In genomic region chr12:103250487-103250886, GRCh38 we compare ENCODE assay signal across 22 cellular contexts.
DNase-seq lines count a peak whose midpoint lies in the region; ATAC-seq, FAIRE-seq and TF ChIP-seq lines count a peak whose summit lies in the region.
"Had no signal": no experiment of that assay in that cellular context is flagged by ENCODE, and none has a peak within 500 bp of the region (broad histone marks: within the 10 kb centered on the region; RNA-seq: fewer than 3 reads in every experiment).

No MANE protein-coding gene starts in this region.

- DNase-seq in NCI-H345 treated with DMSO at 0.1 percent for 48 hours (lab: John Stamatoyannopoulos, UW; ENCODE audit: unreplicated experiment) (peak; percentile 26), NCI-H345 (lab: John Stamatoyannopoulos, UW) (no peak), A549 (ENCODE audit: low read depth in 1 of 2, low spot score in 1 of 2) (no peak), GM12878 (ENCODE audit: low read depth, low spot score) (no peak), DMS53 (lab: John Stamatoyannopoulos, UW) (no peak)
- DNase-seq: 8988T; AML-193; Caco-2; Calu3; CD4-positive, alpha-beta T cell; CD8-positive, alpha-beta T cell; DMS79; DND-41; EL; GDM1 had no signal

- no peaks in the 10 kb centered on the region for H3K27me3 ChIP-seq in GM12878 (replicated peaks in 1 of 2; ENCODE audit: control insufficient read depth in 2 of 2, insufficient read depth in 2 of 2, low read length in 1 of 2)
- H3K27me3 ChIP-seq: BLaER1 treated with 17β-estradiol and CSF1 and Interleukin-3, amounts not matched to agents 10 nM and 100 nM had no signal

- H3K27ac Mint-ChIP-seq in activated T-helper 17 cell treated with anti-CD3 and anti-CD28 coated beads, Interleukin-2, amount 50 U/mL, for 72 hours = no peak overlapping the region
- H3K27ac Mint-ChIP-seq: B cell; CD4-positive, alpha-beta T cell; CD8-positive, alpha-beta T cell had no signal

- intact Hi-C loops in GM12878 (cut with micrococcal nuclease; ENCODE audit: unreplicated experiment) = no loop called here

- no TSS peak for BruUV-seq in GM12878 (replicated peaks; lab: Mats Ljungman, UMichigan)

- RAD21 ChIA-PET in GM12878 (lab: Charles Lee; ENCODE audit: unreplicated experiment) = interaction anchor here (1.2 kb wide), 1 partner anchor 21 kb away, joined by 3 read pairs; no protein-coding TSS in a partner anchor

- H3K4me2 ChIP-seq in A549 = no peak overlapping the region
- H3K4me2 ChIP-seq in GM12878 (ENCODE audit: control insufficient read depth, insufficient read depth) = no peak overlapping the region
- H3K4me2 ChIP-seq: BLaER1 treated with 17β-estradiol and CSF1 and Interleukin-3, amounts not matched to agents 10 nM and 100 nM had no signal

- 24% methylated on average over 1 of the region's 1 CpG for WGBS in A549 (ENCODE audit: missing lambda C conversion rate)
- 84% methylated on average over 1 of the region's 1 CpG for WGBS in GM12878 (ENCODE audit: insufficient coverage, insufficient replicate concordance, low lambda C conversion rate, missing lambda C conversion rate)

- no peak overlapping the region for H3K4me3 Mint-ChIP-seq in activated T-helper 17 cell treated with anti-CD3 and anti-CD28 coated beads, Interleukin-2, amount 50 U/mL, for 72 hours
- H3K4me3 Mint-ChIP-seq: B cell; CD4-positive, alpha-beta T cell; CD8-positive, alpha-beta T cell had no signal

- no peaks in the 10 kb centered on the region for H3K36me3 Mint-ChIP-seq in activated T-helper 17 cell treated with anti-CD3 and anti-CD28 coated beads, Interleukin-2, amount 50 U/mL, for 72 hours (ENCODE audit: low read depth)
- H3K36me3 Mint-ChIP-seq: CD8-positive, alpha-beta T cell had no signal

- CTCF ChIA-PET in A549 (lab: Yijun Ruan, JAX) = no interaction called here
- CTCF ChIA-PET in GM12878 (lab: Yijun Ruan, JAX) = no interaction called here

- TF ChIP-seq POLR2A in A549 (IDR thresholded peaks at IDR 0.05; ENCODE audit: low read length) (no peak), GM12878 (IDR thresholded peaks at IDR 0.05; ENCODE audit: low read depth, low read length) (no peak)

- POLR2A ChIA-PET in A549 (lab: Yijun Ruan, JAX) (no interaction called here), GM12878 (lab: Charles Lee) (no interaction called here)

- no peak overlapping the region for H2AFZ ChIP-seq in GM12878 (ENCODE audit: control insufficient read depth, low read depth, low read length)

- TF ChIP-seq RAD21 in A549 (conservative IDR thresholded peaks at IDR 0.05 in 1 of 2, IDR thresholded peaks at IDR 0.05 in 1 of 2) (no peak), GM12878 (IDR thresholded peaks at IDR 0.05; ENCODE audit: insufficient read depth, low read depth, low read length) (no peak)

- no peak overlapping the region for H3K4me3 ChIP-seq in A549
- H3K4me3 ChIP-seq in GM12878 = no peak overlapping the region
- H3K4me3 ChIP-seq: BLaER1 treated with 17β-estradiol and CSF1 and Interleukin-3, amounts not matched to agents 10 nM and 100 nM had no signal

- no peak for ATAC-seq in A549
- no peak for ATAC-seq in GM12878
- ATAC-seq in activated T-helper 17 cell treated with anti-CD3 and anti-CD28 coated beads, Interleukin-2, amount 50 U/mL, for 72 hours (replicated peaks) = no peak
- ATAC-seq: CD8-positive, alpha-beta T cell had no signal

- H3K36me3 ChIP-seq in GM12878 (ENCODE audit: control insufficient read depth in 2 of 2, insufficient read depth in 2 of 2, low read length in 1 of 2) = no peaks in the 10 kb centered on the region
- H3K36me3 ChIP-seq: BLaER1 treated with 17β-estradiol and CSF1 and Interleukin-3, amounts not matched to agents 10 nM and 100 nM had no signal

- TF ChIP-seq CTCF in A549 (IDR thresholded peaks at IDR 0.05) (no peak), GM12878 (IDR thresholded peaks at IDR 0.05 in 2 of 3, conservative IDR thresholded peaks at IDR 0.05 in 1 of 3; ENCODE audit: control insufficient read depth in 2 of 3, extremely low read depth in 1 of 3, insufficient read depth in 1 of 3, low read depth in 3 of 3, low read length in 3 of 3) (no peak)

- H3K9me3 Mint-ChIP-seq in activated T-helper 17 cell treated with anti-CD3 and anti-CD28 coated beads, Interleukin-2, amount 50 U/mL, for 72 hours = peaks cover 11% of the 10 kb centered on the region

- H3K4me1 Mint-ChIP-seq in activated T-helper 17 cell treated with anti-CD3 and anti-CD28 coated beads, Interleukin-2, amount 50 U/mL, for 72 hours = no peaks in the 10 kb centered on the region
- H3K4me1 Mint-ChIP-seq: B cell had no signal

- in situ Hi-C loops in GM12878 (cut with MboI) = no loop called here

- H3K79me2 ChIP-seq in GM12878 (ENCODE audit: control insufficient read depth, insufficient read depth, low read length) = no peaks in the 10 kb centered on the region

- no peak overlapping the region for H3K9ac ChIP-seq in GM12878 (ENCODE audit: control insufficient read depth, insufficient read depth, low read length)
- H3K9ac ChIP-seq: BLaER1 treated with 17β-estradiol and CSF1 and Interleukin-3, amounts not matched to agents 10 nM and 100 nM had no signal

- H3K27me3 Mint-ChIP-seq in activated T-helper 17 cell treated with anti-CD3 and anti-CD28 coated beads, Interleukin-2, amount 50 U/mL, for 72 hours = no peaks in the 10 kb centered on the region
- H3K27me3 Mint-ChIP-seq: B cell; CD4-positive, alpha-beta T cell had no signal

- H3K27ac ChIP-seq in A549 (no peak overlapping the region), GM12878 (ENCODE audit: control insufficient read depth, insufficient read depth) (no peak overlapping the region)
- H3K27ac ChIP-seq: BLaER1 treated with 17β-estradiol and CSF1 and Interleukin-3, amounts not matched to agents 10 nM and 100 nM; C4-2B had no signal

- H3K4me1 ChIP-seq in A549 (no peaks in the 10 kb centered on the region), GM12878 (ENCODE audit: control insufficient read depth, insufficient read depth, low read length) (no peaks in the 10 kb centered on the region)
- H3K4me1 ChIP-seq: BLaER1 treated with 17β-estradiol and CSF1 and Interleukin-3, amounts not matched to agents 10 nM and 100 nM; Caco-2 had no signal

- FAIRE-seq in A549 (lab: Jason Lieb, UNC) = no peak
- no peak for FAIRE-seq in GM12878 (lab: Jason Lieb, UNC)
- FAIRE-seq: A204.1, D721Med, GM19239 had no signal

- SMC1A ChIA-PET in GM12878 (lab: Charles Lee; ENCODE audit: uncharacterized antibody, unreplicated experiment) = no interaction called here

- H4K20me1 ChIP-seq in GM12878 (ENCODE audit: control insufficient read depth, insufficient read depth) = no peaks in the 10 kb centered on the region
- H4K20me1 ChIP-seq: BLaER1 treated with 17β-estradiol and CSF1 and Interleukin-3, amounts not matched to agents 10 nM and 100 nM had no signal

- no peak for TF ChIP-seq EP300 in A549 (IDR thresholded peaks at IDR 0.05)
- TF ChIP-seq EP300 in GM12878 (IDR thresholded peaks at IDR 0.05; ENCODE audit: borderline replicate concordance in 1 of 2, control insufficient read depth in 1 of 2, low read depth in 2 of 2, low read length in 2 of 2) = no peak

- H3K9me3 ChIP-seq in A549 (no peaks in the 10 kb centered on the region; the same call in 2 of the 3 replicates), GM12878 (replicated peaks; ENCODE audit: control insufficient read depth, insufficient read depth, low read length) (no peaks in the 10 kb centered on the region)
- H3K9me3 ChIP-seq: Caco-2 had no signal

TF ChIP-seq in A549, 52 proteins besides CTCF, POLR2A, EP300 and RAD21:
- TF ChIP-seq USF2 (IDR thresholded peaks at IDR 0.05) = peak; percentile 35; the same call in 1 of the 2 replicates
- no peak for TF ChIP-seq CBX2 (IDR thresholded peaks at IDR 0.05; ENCODE audit: borderline replicate concordance, low read depth)

TF ChIP-seq in GM12878, 131 proteins besides CTCF, POLR2A, EP300 and RAD21:
- TF ChIP-seq RAD51 (IDR thresholded peaks at IDR 0.05) = peak; percentile 61; the same call in 1 of the 2 replicates
- TF ChIP-seq BHLHE40 (IDR thresholded peaks at IDR 0.05; ENCODE audit: borderline replicate concordance in 1 of 2, low read depth in 2 of 2, low read length in 1 of 2) = peak in 1 of 2 experiments; percentile 15; a peak in 1 of 4 replicates
- no peak for TF ChIP-seq ZBED1 (IDR thresholded peaks at IDR 0.05; ENCODE audit: borderline replicate concordance)
TF ChIP-seq in GM12878: peak in this region for 2.
